ENCODE assay signal across 11 cellular contexts in genomic region chr1:151680812-151681211, GRCh38. TPM values are rescaled to one million over a fixed set of nuclear protein-coding genes. Genes with fewer than 3 reads are reported as not detected.
DNase-seq lines count a peak whose midpoint lies in the region; ATAC-seq and TF ChIP-seq lines count a peak whose summit lies in the region.
"Had no signal": no experiment of that assay in that cellular context is flagged by ENCODE, and none has a peak within 500 bp of the region (broad histone marks: within the 10 kb centered on the region; RNA-seq: fewer than 3 reads in every experiment).

No MANE protein-coding gene starts in this region.

- DNase-seq in SJCRH30: peak in 1 of 2 experiments; percentile 21
- peak; percentile 75 for DNase-seq in fibroblast of mammary gland (ENCODE audit: low read depth)
- DNase-seq in stimulated activated naive CD4-positive, alpha-beta T cell treated with Interleukin-2 at 50 U/mL for 16 hours (lab: John Stamatoyannopoulos, UW): no peak
- DNase-seq in DMS114 treated with DMSO at 0.1 percent for 48 hours (lab: John Stamatoyannopoulos, UW; ENCODE audit: unreplicated experiment): no peak
- DNase-seq: heart right ventricle, right lobe of liver, Right ventricle myocardium superior had no signal

- H3K9me3 ChIP-seq in SJCRH30 (replicated peaks) (no peaks in the 10 kb centered on the region), skeletal muscle satellite cell (replicated peaks; ENCODE audit: low read length) (no peaks in the 10 kb centered on the region)
- H3K9me3 ChIP-seq: heart right ventricle, right lobe of liver had no signal

- H3K9ac ChIP-seq in skeletal muscle satellite cell (ENCODE audit: low read depth, low read length): peak overlapping the region; percentile 38

- peaks cover 5% of the 10 kb centered on the region for H3K4me1 ChIP-seq in SJCRH30
- H3K4me1 ChIP-seq in skeletal muscle satellite cell (ENCODE audit: control insufficient read depth, insufficient read depth, low read length): peaks cover 21% of the 10 kb centered on the region
- H3K4me1 ChIP-seq: right lobe of liver had no signal

- H3K4me2 ChIP-seq in skeletal muscle satellite cell (ENCODE audit: low read length): peak overlapping the region; percentile 61

- TF ChIP-seq CTCF in fibroblast of mammary gland (conservative IDR thresholded peaks at IDR 0.05; ENCODE audit: control insufficient read depth, insufficient read depth, low read depth, low read length): no peak

- H3K4me3 ChIP-seq in SJCRH30: no peak overlapping the region
- no peak overlapping the region for H3K4me3 ChIP-seq in fibroblast of mammary gland (ENCODE audit: control insufficient read depth, low read depth, low read length)
- H3K4me3 ChIP-seq in skeletal muscle satellite cell (ENCODE audit: low read length): peak overlapping the region; percentile 23
- H3K4me3 ChIP-seq: heart right ventricle, right lobe of liver had no signal

- ATAC-seq in GM21529 (IDR thresholded peaks at IDR 0.05; ENCODE audit: unreplicated experiment) (peak; percentile 47), HG03097 (IDR thresholded peaks at IDR 0.05; ENCODE audit: low FRiP score, unreplicated experiment) (no peak), HG02678 (IDR thresholded peaks at IDR 0.05; ENCODE audit: unreplicated experiment) (no peak)

- no peaks in the 10 kb centered on the region for H3K27me3 ChIP-seq in SJCRH30
- no peaks in the 10 kb centered on the region for H3K27me3 ChIP-seq in skeletal muscle satellite cell (ENCODE audit: control insufficient read depth, insufficient read depth, low read length)
- H3K27me3 ChIP-seq: heart right ventricle, right lobe of liver had no signal

- H3K27ac ChIP-seq in SJCRH30: peak overlapping the region; percentile 23; the same call in 1 of the 2 replicates
- H3K27ac ChIP-seq: heart right ventricle, right lobe of liver had no signal

- H3K36me3 ChIP-seq in SJCRH30 (peaks cover 7% of the 10 kb centered on the region), skeletal muscle satellite cell (ENCODE audit: insufficient read depth, low read length) (peaks cover 4% of the 10 kb centered on the region)

RNA-seq across cellular contexts. Expression of gene CELF3, which starts 35.8 kb away (rescaled TPM):
- not detected in 2 replicates for total RNA-seq in SJCRH30 (2014; rRNA removed; shearing (Covaris generic))
- total RNA-seq in skeletal muscle satellite cell (2012; rRNA removed): not detected in 2 replicates
- total RNA-seq: heart right ventricle, right lobe of liver, Right ventricle myocardium superior had no signal

RNA-seq across cellular contexts. Expression of gene RIIAD1, which starts 40.5 kb away (rescaled TPM):
- total RNA-seq in SJCRH30 (2014; rRNA removed; shearing (Covaris generic)): not detected in 2 replicates
- total RNA-seq in skeletal muscle satellite cell (2012; rRNA removed): not detected in 2 replicates
- total RNA-seq: right lobe of liver had no signal
